In genomic region chr2:30425326-30425725, GRCh38 we compare ENCODE assay signal across 1 cellular context.
TF ChIP-seq lines count a peak whose summit lies in the region.

No MANE protein-coding gene starts in this region.

TF ChIP-seq in WTC11, 78 proteins besides CTCF, POLR2A, EP300 and RAD21 (continued from another document):
- TF ChIP-seq ARID4B (CRISPR knock-in tag; IDR thresholded peaks at IDR 0.05; ENCODE audit: borderline replicate concordance) (no peak), ZNF121 (CRISPR knock-in tag; IDR thresholded peaks at IDR 0.05) (no peak), GABPB1 (CRISPR knock-in tag; IDR thresholded peaks at IDR 0.05) (no peak), JUN (CRISPR knock-in tag; IDR thresholded peaks at IDR 0.05) (no peak), NFATC4 (CRISPR knock-in tag; IDR thresholded peaks at IDR 0.05) (no peak), HMGXB4 (CRISPR knock-in tag; IDR thresholded peaks at IDR 0.05) (no peak), E2F1 (CRISPR knock-in tag; IDR thresholded peaks at IDR 0.05) (no peak), GTF2I (CRISPR knock-in tag; conservative IDR thresholded peaks at IDR 0.05) (no peak), ESRRA (CRISPR knock-in tag; IDR thresholded peaks at IDR 0.05; ENCODE audit: borderline replicate concordance) (no peak), PRDM15 (CRISPR knock-in tag; IDR thresholded peaks at IDR 0.05) (no peak)
TF ChIP-seq in WTC11: peak in this region for 0.
